9 cellular contexts compared by ENCODE assay signal in genomic region chr3:6418492-6418891, GRCh38.
"Had no signal": no experiment of that assay in that cellular context is flagged by ENCODE, and none has a peak within 500 bp of the region (broad histone marks: within the 10 kb centered on the region; RNA-seq: fewer than 3 reads in every experiment).

No MANE protein-coding gene starts in this region.

- DNase-seq: GM23248, GOT3, H7, HFFc6, Karpas-422 had no signal

- H3K36me3 ChIP-seq: HAP-1 had no signal

- H2AFZ ChIP-seq: GM23248 had no signal

- H3K9me3 ChIP-seq: HAP-1 had no signal

- H3K9ac ChIP-seq: GM23248, KMS-11 had no signal

- H3K4me3 ChIP-seq: GM23248, HAP-1 had no signal

- H3K27ac ChIP-seq: GM23248, HL-60, KMS-11 had no signal

- ATAC-seq: HCT116 had no signal

- H3K4me2 ChIP-seq: KMS-11 had no signal
